Comparison of ENCODE assay signal across 21 cellular contexts in the genomic region with DNA sequence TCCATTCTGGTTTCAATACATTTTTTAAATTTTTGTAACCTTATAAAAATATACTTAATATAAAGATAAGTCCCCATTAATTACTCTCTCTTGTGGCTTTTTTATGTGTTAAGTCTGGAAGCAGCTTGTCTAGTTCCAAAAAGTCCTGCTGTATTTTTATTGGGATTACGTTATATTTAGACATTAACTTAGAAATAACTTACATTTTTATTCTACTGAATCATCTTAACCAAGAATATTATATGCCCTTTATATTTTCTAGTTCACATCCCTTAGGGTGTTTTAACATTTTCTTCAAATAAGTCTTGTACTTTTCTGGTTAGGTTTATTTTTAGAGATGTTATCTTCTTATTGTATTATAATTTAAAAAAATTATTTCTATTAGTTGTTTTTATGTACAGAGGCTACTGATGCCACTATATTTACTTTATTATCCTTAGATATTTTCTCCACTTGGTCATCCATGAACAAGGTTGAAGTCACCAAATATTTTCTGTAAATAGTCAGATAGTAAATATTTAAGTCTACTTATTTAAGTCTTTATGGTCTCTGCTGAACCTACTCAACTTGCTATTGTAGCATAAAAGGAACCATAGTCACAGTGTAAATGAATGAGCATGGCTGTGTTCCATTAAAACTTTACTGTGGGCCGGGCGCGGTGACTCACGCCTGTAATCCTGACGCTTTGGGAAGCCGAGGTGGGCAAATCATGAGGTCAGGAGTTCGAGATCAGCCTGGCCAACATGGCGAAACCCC.
DNase-seq lines count a peak whose midpoint lies in the region; ATAC-seq and TF ChIP-seq lines count a peak whose summit lies in the region.
"Had no signal": no experiment of that assay in that cellular context is flagged by ENCODE, and none has a peak within 500 bp of the region (broad histone marks: within the 10 kb centered on the region; RNA-seq: fewer than 3 reads in every experiment).

No MANE protein-coding gene starts in this region.

- DNase-seq in Daoy (ENCODE audit: low read depth) (peak; percentile 7), LHCN-M2 (ENCODE audit: low read depth) (peak; percentile 63), astrocyte of the hippocampus (ENCODE audit: low read depth, low spot score) (peak; percentile 22), osteocyte (ENCODE audit: extremely low spot score, unreplicated experiment) (no peak), CD1c-positive myeloid dendritic cell (ENCODE audit: extremely low spot score) (no peak), NCI-H510A (lab: John Stamatoyannopoulos, UW) (no peak)
- DNase-seq: activated CD4-positive, alpha-beta T cell treated with anti-CD3 and anti-CD28 coated beads for 1 hour; activated CD8-positive, alpha-beta memory T cell treated with anti-CD3 and anti-CD28 coated beads for 24 hours; activated gamma-delta T cell; activated T-cell treated with anti-CD3 and anti-CD28 coated beads, Interleukin-2, amount 50 U/mL, for 1 hour; DMS53; NCI-H2029 treated with DMSO at 0.1 percent for 48 hours; NCI-H226; pancreas; right lobe of liver; SHP77; stomach; tibial artery had no signal

- H3K4me1 Mint-ChIP-seq in osteocyte (ENCODE audit: unreplicated experiment) = peaks cover 27% of the 10 kb centered on the region

- TF ChIP-seq CTCF in osteocyte (IDR thresholded peaks at IDR 0.05) = no peak

- ATAC-seq in activated CD4-positive, CD25-positive, alpha-beta regulatory T cell treated with anti-CD3 and anti-CD28 coated beads, Interleukin-2, amount 50 U/mL, for 24 hours = no peak
- ATAC-seq in GM18858 (IDR thresholded peaks at IDR 0.05; ENCODE audit: unreplicated experiment) = no peak
- ATAC-seq: pancreas, right lobe of liver had no signal

- H3K4me3 Mint-ChIP-seq in osteocyte (ENCODE audit: unreplicated experiment) = no peak overlapping the region
- H3K4me3 Mint-ChIP-seq: nephron had no signal

- H3K27me3 Mint-ChIP-seq in osteocyte (ENCODE audit: unreplicated experiment) = no peaks in the 10 kb centered on the region

- H3K27ac Mint-ChIP-seq in osteocyte (ENCODE audit: unreplicated experiment) = peak overlapping the region; percentile 76
- H3K27ac Mint-ChIP-seq: nephron had no signal

- no peaks in the 10 kb centered on the region for H3K9me3 Mint-ChIP-seq in osteocyte (ENCODE audit: unreplicated experiment)

- no peaks in the 10 kb centered on the region for H3K36me3 Mint-ChIP-seq in osteocyte (ENCODE audit: unreplicated experiment)

Comparison
In these comparisons a context has a peak if more than half of its experiments do, and no peak if none do; other contexts are left out.
1. DNase-seq: peak in Daoy (single experiment), LHCN-M2 (single experiment) and astrocyte of the hippocampus (single experiment); none in osteocyte (single experiment), CD1c-positive myeloid dendritic cell (single experiment) and NCI-H510A (single experiment).